ENCODE assay signal across 8 cellular contexts in genomic region chr15:85258062-85258445, GRCh38.
A peak's percentile ranks its signal among the peaks of the same experiment; 100 is the strongest.
DNase-seq lines count a peak whose midpoint lies in the region; ATAC-seq and TF ChIP-seq lines count a peak whose summit lies in the region.
"Not testable (repeated sequence)": the region's sequence is repeated elsewhere in the genome, so short reads cannot be mapped to it uniquely, and the experiment has no call there.

No MANE protein-coding gene starts in this region.

- not testable (repeated sequence) for H3K36me3 Mint-ChIP-seq in activated CD8-positive, alpha-beta T cell treated with anti-CD3 and anti-CD28 coated beads, Interleukin-2, amount 10 ng/mL, durations not matched to agents 7 days and 5 days (ENCODE audit: low read depth); chondrocyte (ENCODE audit: low read depth); stimulated activated memory B cell treated with anti-CD40 and anti-IgM and Interleukin-4, amounts not matched to agents 10 μg/mL and 1 μg/mL and 100 μg/mL, for 72 hours

- ATAC-seq in HG03159 (IDR thresholded peaks at IDR 0.05; ENCODE audit: unreplicated experiment): peak; percentile 8
- not testable (repeated sequence) for ATAC-seq in activated CD8-positive, alpha-beta T cell treated with anti-CD3 and anti-CD28 coated beads, Interleukin-2, amount 10 ng/mL, durations not matched to agents 7 days and 5 days; stimulated activated memory B cell treated with anti-CD40 and anti-IgM and Interleukin-4, amounts not matched to agents 10 μg/mL and 1 μg/mL and 100 μg/mL, for 72 hours

- TF ChIP-seq CTCF in GM20000 (IDR thresholded peaks at IDR 0.05; ENCODE audit: extremely low read depth, missing control alignments); OCI-LY7 (conservative IDR thresholded peaks at IDR 0.05; ENCODE audit: low read length); chondrocyte (IDR thresholded peaks at IDR 0.05): not testable (repeated sequence)

- DNase-seq in DMS 273 (lab: John Stamatoyannopoulos, UW; ENCODE audit: unreplicated experiment) (peak; percentile 16), GM20000 (ENCODE audit: low spot score) (peak; percentile 35), OCI-LY7 (ENCODE audit: low spot score) (peak; percentile 4), chondrocyte (ENCODE audit: low spot score) (peak; percentile 77), islet precursor cell (peak; percentile 53)
- DNase-seq in activated CD8-positive, alpha-beta T cell treated with anti-CD3 and anti-CD28 coated beads, Interleukin-2, amount 10 ng/mL, durations not matched to agents 7 days and 5 days: not testable (repeated sequence)

- H3K4me3 Mint-ChIP-seq in activated CD8-positive, alpha-beta T cell treated with anti-CD3 and anti-CD28 coated beads, Interleukin-2, amount 10 ng/mL, durations not matched to agents 7 days and 5 days; chondrocyte (ENCODE audit: unreplicated experiment); stimulated activated memory B cell treated with anti-CD40 and anti-IgM and Interleukin-4, amounts not matched to agents 10 μg/mL and 1 μg/mL and 100 μg/mL, for 72 hours: not testable (repeated sequence)

- not testable (repeated sequence) for BruUV-seq in OCI-LY7 (replicated peaks; lab: Mats Ljungman, UMichigan)

- intact Hi-C loops in OCI-LY7 (cut with micrococcal nuclease; ENCODE audit: unreplicated experiment): not testable (repeated sequence)

- H3K27ac ChIP-seq in OCI-LY7 (ENCODE audit: low read depth, low read length, poor library complexity, severe bottlenecking): peak overlapping the region; percentile 20

- H3K4me1 ChIP-seq in OCI-LY7 (ENCODE audit: insufficient read depth, low read length, poor library complexity, severe bottlenecking): peaks cover 19% of the 10 kb centered on the region

- peak overlapping the region; percentile 28; the same call in 1 of the 2 replicates for H3K4me2 ChIP-seq in OCI-LY7 (ENCODE audit: low read length)

- peaks cover 15% of the 10 kb centered on the region for H3K4me1 Mint-ChIP-seq in activated CD8-positive, alpha-beta T cell treated with anti-CD3 and anti-CD28 coated beads, Interleukin-2, amount 10 ng/mL, durations not matched to agents 7 days and 5 days (ENCODE audit: low read depth)
- H3K4me1 Mint-ChIP-seq in chondrocyte (ENCODE audit: low read depth): peaks cover 15% of the 10 kb centered on the region
- H3K4me1 Mint-ChIP-seq in stimulated activated memory B cell treated with anti-CD40 and anti-IgM and Interleukin-4, amounts not matched to agents 10 μg/mL and 1 μg/mL and 100 μg/mL, for 72 hours: peaks cover 20% of the 10 kb centered on the region

- not testable (repeated sequence) for H3K9me3 Mint-ChIP-seq in activated CD8-positive, alpha-beta T cell treated with anti-CD3 and anti-CD28 coated beads, Interleukin-2, amount 10 ng/mL, durations not matched to agents 7 days and 5 days (ENCODE audit: insufficient read depth); chondrocyte (ENCODE audit: low read depth); stimulated activated memory B cell treated with anti-CD40 and anti-IgM and Interleukin-4, amounts not matched to agents 10 μg/mL and 1 μg/mL and 100 μg/mL, for 72 hours

- H2AFZ ChIP-seq in OCI-LY7 (ENCODE audit: low read length): not testable (repeated sequence)

- not testable (repeated sequence) for H3K9me2 ChIP-seq in OCI-LY7 (ENCODE audit: insufficient read depth, low read length)

- not testable (repeated sequence) for H3K27me3 Mint-ChIP-seq in activated CD8-positive, alpha-beta T cell treated with anti-CD3 and anti-CD28 coated beads, Interleukin-2, amount 10 ng/mL, durations not matched to agents 7 days and 5 days (ENCODE audit: low read depth); chondrocyte (ENCODE audit: low read depth); stimulated activated memory B cell treated with anti-CD40 and anti-IgM and Interleukin-4, amounts not matched to agents 10 μg/mL and 1 μg/mL and 100 μg/mL, for 72 hours

- not testable (repeated sequence) for H3K4me3 ChIP-seq in OCI-LY7 (ENCODE audit: low read depth, low read length, poor library complexity, severe bottlenecking)

- not testable (repeated sequence) for H4K20me1 ChIP-seq in OCI-LY7 (ENCODE audit: insufficient read depth, low read length)

- CTCF ChIA-PET in OCI-LY7 (lab: Charles Lee; ENCODE audit: unreplicated experiment); activated CD8-positive, alpha-beta T cell treated with anti-CD3 and anti-CD28 coated beads, Interleukin-2, amount 10 ng/mL, durations not matched to agents 7 days and 5 days (lab: Charles Lee): not testable (repeated sequence)

- H3K36me3 ChIP-seq in OCI-LY7 (ENCODE audit: insufficient read depth, low read length): not testable (repeated sequence)

- POLR2A ChIA-PET in OCI-LY7 (lab: Charles Lee); activated CD8-positive, alpha-beta T cell treated with anti-CD3 and anti-CD28 coated beads, Interleukin-2, amount 10 ng/mL, durations not matched to agents 7 days and 5 days (lab: Charles Lee): not testable (repeated sequence)

- H3K9me3 ChIP-seq in OCI-LY7 (ENCODE audit: low read length): not testable (repeated sequence)

- H3K27ac Mint-ChIP-seq in activated CD8-positive, alpha-beta T cell treated with anti-CD3 and anti-CD28 coated beads, Interleukin-2, amount 10 ng/mL, durations not matched to agents 7 days and 5 days: peak overlapping the region; percentile 80
- H3K27ac Mint-ChIP-seq in chondrocyte (ENCODE audit: unreplicated experiment): not testable (repeated sequence)
- peak overlapping the region; percentile 47 for H3K27ac Mint-ChIP-seq in stimulated activated memory B cell treated with anti-CD40 and anti-IgM and Interleukin-4, amounts not matched to agents 10 μg/mL and 1 μg/mL and 100 μg/mL, for 72 hours

- H3K79me2 ChIP-seq in OCI-LY7 (ENCODE audit: insufficient read depth, low read depth, low read length): not testable (repeated sequence)
